ENCODE assay signal across 11 cellular contexts in genomic region chr15:30985081-30985531, GRCh38. TPM values are rescaled to one million over a fixed set of nuclear protein-coding genes. Genes with fewer than 3 reads are reported as not detected.
A peak's percentile ranks its signal among the peaks of the same experiment; 100 is the strongest.
DNase-seq lines count a peak whose midpoint lies in the region; ATAC-seq and TF ChIP-seq lines count a peak whose summit lies in the region.
"Had no signal": no experiment of that assay in that cellular context is flagged by ENCODE, and none has a peak within 500 bp of the region (broad histone marks: within the 10 kb centered on the region; RNA-seq: fewer than 3 reads in every experiment).

No MANE protein-coding gene starts in this region.

- 29 to 41% methylated on average over 3 of the region's 3 CpGs for whole genome bisulfite sequencing in sigmoid colon, 2 donors

- H3K9ac ChIP-seq in PC-3 (ENCODE audit: low read length), result no peak overlapping the region

- POLR2A ChIA-PET in T-cell (lab: Charles Lee) (no interaction called here), PC-3 (lab: Charles Lee; ENCODE audit: unreplicated experiment) (no interaction called here)

- peaks cover 8% of the 10 kb centered on the region; the same call in 1 of the 2 replicates for H3K79me2 ChIP-seq in PC-3 (ENCODE audit: low read length)

- H3K9me3 Mint-ChIP-seq in T-cell (no peaks in the 10 kb centered on the region), mesothelial cell of epicardium (no peaks in the 10 kb centered on the region)
- H3K9me3 Mint-ChIP-seq: central memory CD8-positive, alpha-beta T cell; type B pancreatic cell had no signal

- peak overlapping the region in 2 of 3 donors; percentile 0 to 30 for H3K4me3 Mint-ChIP-seq in T-cell
- H3K4me3 Mint-ChIP-seq in mesothelial cell of epicardium, result no peak overlapping the region
- H3K4me3 Mint-ChIP-seq: central memory CD8-positive, alpha-beta T cell; type B pancreatic cell had no signal

- H3K27ac ChIP-seq in sigmoid colon (peak overlapping the region; percentile 30 to 56 (median 52)), PC-3 (ENCODE audit: low read length) (no peak overlapping the region)

- H3K27me3 Mint-ChIP-seq in T-cell (no peaks in the 10 kb centered on the region), mesothelial cell of epicardium (ENCODE audit: low read depth) (no peaks in the 10 kb centered on the region)
- H3K27me3 Mint-ChIP-seq: central memory CD8-positive, alpha-beta T cell; type B pancreatic cell had no signal

- ATAC-seq in T-cell (replicated peaks in 1 of 4) (peak in 1 of 4 experiments; percentile 19), PC-3 (no peak), GM21528 (IDR thresholded peaks at IDR 0.05; ENCODE audit: low FRiP score, unreplicated experiment) (no peak)

- no peak for TF ChIP-seq POLR2A in sigmoid colon (IDR thresholded peaks at IDR 0.05)

- BruUV-seq in PC-3 (replicated peaks; lab: Mats Ljungman, UMichigan), result no TSS peak

- CTCF ChIA-PET in T-cell (lab: Charles Lee), result no interaction called here
- CTCF ChIA-PET in PC-3 (lab: Charles Lee), result no interaction called here

- H4K20me1 ChIP-seq in PC-3 (ENCODE audit: low read length), result no peaks in the 10 kb centered on the region

- H3K4me1 ChIP-seq in sigmoid colon, result peaks cover 0 to 75% (median 49%) of the 10 kb centered on the region in 4 donors
- H3K4me1 ChIP-seq in PC-3 (ENCODE audit: insufficient read depth, low read length), result peaks cover 11% of the 10 kb centered on the region

- TF ChIP-seq EP300 in sigmoid colon (IDR thresholded peaks at IDR 0.05), result no peak

- in situ Hi-C loops in G401 (cut with HindIII; ENCODE audit: low sequenced_read_pairs), result no loop called here

- H3K27ac Mint-ChIP-seq in T-cell (peak overlapping the region; percentile 8 to 18), mesothelial cell of epicardium (no peak overlapping the region)
- H3K27ac Mint-ChIP-seq: type B pancreatic cell had no signal

- H3K36me3 ChIP-seq in sigmoid colon (peaks cover 0 to 39% (median 3%) of the 10 kb centered on the region in 4 donors), PC-3 (ENCODE audit: low read depth, low read length) (no peaks in the 10 kb centered on the region; the same call in 1 of the 2 replicates)

- no peak overlapping the region for H3K4me2 ChIP-seq in PC-3 (ENCODE audit: low read length)

- H3K4me3 ChIP-seq in sigmoid colon, result peak overlapping the region in 1 of 4 donors; percentile 1
- no peak overlapping the region for H3K4me3 ChIP-seq in PC-3 (ENCODE audit: low read length)

- TF ChIP-seq CTCF in sigmoid colon (IDR thresholded peaks at IDR 0.05), result no peak
- no peak for TF ChIP-seq CTCF in PC-3 (conservative IDR thresholded peaks at IDR 0.05; ENCODE audit: low read depth, low read length)
- TF ChIP-seq CTCF in mesothelial cell of epicardium (IDR thresholded peaks at IDR 0.05; ENCODE audit: unreplicated experiment), result no peak

- H3K9me2 ChIP-seq in PC-3 (replicated peaks; ENCODE audit: low read length), result no peaks in the 10 kb centered on the region

- no peaks in the 10 kb centered on the region for H3K9me3 ChIP-seq in sigmoid colon
- no peaks in the 10 kb centered on the region for H3K9me3 ChIP-seq in PC-3 (ENCODE audit: low read length)

- H3F3A ChIP-seq in PC-3 (ENCODE audit: low read length, unreplicated experiment), result no peaks in the 10 kb centered on the region

- peak; percentile 70 for DNase-seq in G401 (ENCODE audit: low spot score)
- no peak for DNase-seq in T-cell
- DNase-seq in foreskin melanocyte, result peak; percentile 70
- DNase-seq in sigmoid colon, result no peak
- no peak for DNase-seq in PC-3
- DNase-seq in NCI-H1105 treated with DMSO at 0.1 percent for 48 hours (lab: John Stamatoyannopoulos, UW), result no peak
- DNase-seq in mesothelial cell of epicardium (ENCODE audit: low spot score in 2 of 2, unreplicated experiment in 2 of 2), result no peak
- DNase-seq: NCI-H1930 had no signal

- H3K36me3 Mint-ChIP-seq in T-cell, result peaks cover 48% of the 10 kb centered on the region
- H3K36me3 Mint-ChIP-seq in mesothelial cell of epicardium, result peaks cover 18% of the 10 kb centered on the region

- intact Hi-C loops in sigmoid colon (cut with DNase I) (no loop called here), PC-3 (cut with micrococcal nuclease) (no loop called here)

- H3K4me1 Mint-ChIP-seq in T-cell (peaks cover 70 to 77% (median 71%) of the 10 kb centered on the region in 3 donors), mesothelial cell of epicardium (peaks cover 24% of the 10 kb centered on the region)

- H2AFZ ChIP-seq in PC-3 (ENCODE audit: low read length), result no peak overlapping the region

- H3K27me3 ChIP-seq in sigmoid colon, result no peaks in the 10 kb centered on the region
- no peaks in the 10 kb centered on the region for H3K27me3 ChIP-seq in PC-3 (ENCODE audit: low read length)

RNA-seq across cellular contexts. Expression of gene MTMR10, which starts 6.3 kb away (rescaled TPM):
- total RNA-seq in G401 (2014; rRNA removed; shearing (Covaris generic)), result 10.8 and 12.0 TPM in 2 replicates
- total RNA-seq in T-cell, result 10 to 100 TPM; 29.2 to 40.7 (median 33.1) TPM
- 10 to 100 TPM; 24.3 to 31.0 (median 27.9) TPM for total RNA-seq in sigmoid colon
- polyA plus RNA-seq in sigmoid colon, result 10 to 100 TPM; 11.4 to 12.7 (median 11.7) TPM
- 7.6 and 9.7 TPM in 2 replicates for total RNA-seq in PC-3 (2014; rRNA removed)
- 22.3 to 24.7 TPM (median 23.6 TPM) in 3 replicates for total RNA-seq in mesothelial cell of epicardium

Comparison
In these comparisons a context has a peak if more than half of its experiments do, and no peak if none do; other contexts are left out.
1. DNase-seq: peak in G401 (single experiment) and foreskin melanocyte (single experiment); none in T-cell (0 of 34), sigmoid colon (single experiment), PC-3 (single experiment), NCI-H1105 treated with DMSO at 0.1 percent for 48 hours (single experiment) and mesothelial cell of epicardium (0 of 2).